Comparison of ENCODE assay signal across 7 cellular contexts in the genomic region with DNA sequence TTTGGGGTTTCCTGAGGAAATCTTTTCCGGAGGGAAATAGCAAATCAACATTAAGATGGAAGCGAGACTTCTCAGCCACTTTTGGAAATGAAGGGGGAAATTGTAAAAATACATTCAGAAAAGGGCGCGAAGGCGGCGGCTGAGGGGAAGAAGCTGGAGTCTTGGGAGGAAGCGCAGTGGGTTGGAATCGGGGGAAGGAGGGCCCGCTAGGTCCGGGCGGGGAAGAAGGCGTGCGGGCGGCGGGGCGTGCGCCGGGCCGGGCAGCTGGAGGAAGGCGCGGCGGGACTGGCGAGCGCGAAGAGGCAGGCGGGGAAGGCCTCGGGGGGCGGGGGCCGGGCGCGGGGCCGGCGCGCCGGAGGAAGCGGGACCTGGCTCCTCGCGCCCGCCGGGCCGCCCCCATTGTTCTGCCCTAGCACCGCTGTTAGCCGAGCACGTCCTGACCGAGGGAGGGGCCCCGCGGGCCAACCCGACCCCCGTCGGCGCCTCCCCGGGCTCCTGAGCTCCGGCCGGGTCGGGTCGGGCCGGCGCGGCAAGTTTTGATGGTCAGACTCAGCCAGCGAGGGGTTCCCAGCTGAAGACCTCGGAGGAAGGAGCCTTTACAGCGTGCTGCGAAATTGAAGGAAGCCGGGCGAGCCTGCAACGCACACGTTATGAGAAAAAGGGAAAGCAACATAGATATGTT. TPM values are rescaled to one million over a fixed set of nuclear protein-coding genes. Genes with fewer than 3 reads are reported as not detected.
A peak's percentile ranks its signal among the peaks of the same experiment; 100 is the strongest.
DNase-seq lines count a peak whose midpoint lies in the region; ATAC-seq, FAIRE-seq and TF ChIP-seq lines count a peak whose summit lies in the region.

No MANE protein-coding gene starts in this region.

- peak overlapping the region; percentile 70 to 79 for H3K9ac ChIP-seq in colonic mucosa (ENCODE audit: low read depth in 2 of 2, low read length in 2 of 2)

- intact Hi-C loops in colonic mucosa (cut with DNase I), result loop anchor here (10.0 kb wide), 1 partner anchor 798 kb away; a partner anchor contains a TSS

- TF ChIP-seq CTCF in VCaP (conservative IDR thresholded peaks at IDR 0.05) (no peak), colonic mucosa (IDR thresholded peaks at IDR 0.05) (no peak)

- no peaks in the 10 kb centered on the region for H3K4me1 ChIP-seq in colonic mucosa

- no peaks in the 10 kb centered on the region for H3K9me3 ChIP-seq in colonic mucosa

- no peak for ATAC-seq in GM21360 (IDR thresholded peaks at IDR 0.05; ENCODE audit: unreplicated experiment)

- peak; percentile 86 for FAIRE-seq in GM12891 (lab: Jason Lieb, UNC)

- peaks cover 5% of the 10 kb centered on the region for H3K27me3 ChIP-seq in colonic mucosa

- DNase-seq in GM12891 (ENCODE audit: insufficient read length, low spot score), result no peak
- DNase-seq in HUDEP-2 (lab: John Stamatoyannopoulos, UW; ENCODE audit: unreplicated experiment in 76 of 76), result peak in 63 of 76 experiments; percentile 9 to 82 (median 52)
- DNase-seq in colonic mucosa, result peak; percentile 64
- peak; percentile 76 for DNase-seq in left kidney (ENCODE audit: low read depth, low spot score)
- DNase-seq in stimulated activated CD4-positive, alpha-beta T cell treated with anti-CD3 and anti-CD28 coated beads, Interleukin-2, amount 100 ng/mL, for 24 hours, result peak; percentile 43 to 59

- no peaks in the 10 kb centered on the region for H3K36me3 ChIP-seq in colonic mucosa

- no peak for TF ChIP-seq POLR2A in GM12891 (IDR thresholded peaks at IDR 0.05; ENCODE audit: low read depth, low read length)

- H3K4me3 ChIP-seq in colonic mucosa, result peak overlapping the region; percentile 62

- H3K27ac ChIP-seq in VCaP (peak overlapping the region; percentile 97), colonic mucosa (peak overlapping the region; percentile 88)

TF ChIP-seq in GM12891, 5 proteins besides CTCF, POLR2A, EP300 and RAD21:
- no peak for TF ChIP-seq POLR2AphosphoS5 (IDR thresholded peaks at IDR 0.05; ENCODE audit: low read depth, low read length)
- no peak for TF ChIP-seq PAX5 (IDR thresholded peaks at IDR 0.05; ENCODE audit: insufficient read depth, low read length, severe bottlenecking)
- no peak for TF ChIP-seq TAF1 (IDR thresholded peaks at IDR 0.05; ENCODE audit: low read depth, low read length)
- no peak for TF ChIP-seq SPI1 (IDR thresholded peaks at IDR 0.05; ENCODE audit: low read depth, low read length)
- no peak for TF ChIP-seq POU2F2 (IDR thresholded peaks at IDR 0.05; ENCODE audit: low read depth, low read length)

RNA-seq across cellular contexts. Expression of a gene that starts 1.6 kb away (rescaled TPM):
- 0.10 TPM for polyA plus RNA-seq in GM12891 (2012; ENCODE audit: low read depth, missing spikeins)
- under 1 TPM; 0.10 to 0.45 TPM for total RNA-seq in colonic mucosa

RNA-seq across cellular contexts. Expression of a gene that starts 6.9 kb away (rescaled TPM):
- polyA plus RNA-seq in GM12891 (2012; ENCODE audit: low read depth, missing spikeins), result 20.4 TPM
- 10 to 100 TPM; 17.8 to 25.1 TPM for total RNA-seq in colonic mucosa
